Comparison of ENCODE assay signal across 2 cellular contexts in the genomic region with DNA sequence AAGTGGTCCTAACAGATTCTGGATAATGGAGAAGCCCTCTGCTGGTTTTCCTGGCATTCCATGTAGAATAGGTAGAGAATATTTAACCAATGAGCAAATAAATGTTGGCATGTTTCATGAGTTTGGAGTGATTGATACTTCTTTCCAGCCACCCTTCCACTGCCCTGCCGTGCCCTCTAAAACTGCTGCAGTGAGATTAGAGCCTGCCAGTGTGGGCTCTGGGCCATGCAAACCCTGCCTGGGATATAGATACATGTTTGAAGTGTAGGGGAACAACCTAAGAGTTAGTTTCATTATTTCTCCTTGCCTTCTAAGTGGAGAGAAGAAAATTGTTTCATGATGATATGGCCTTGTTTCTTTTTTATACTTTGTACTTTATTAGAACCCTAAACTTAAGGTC.
TF ChIP-seq lines count a peak whose summit lies in the region.

No MANE protein-coding gene starts in this region.

TF ChIP-seq in GM12878, 131 proteins besides CTCF, POLR2A, EP300 and RAD21:
- no peak for TF ChIP-seq FOS (IDR thresholded peaks at IDR 0.05; ENCODE audit: borderline replicate concordance, extremely low read depth, insufficient read length)
- TF ChIP-seq, protein P1, sequence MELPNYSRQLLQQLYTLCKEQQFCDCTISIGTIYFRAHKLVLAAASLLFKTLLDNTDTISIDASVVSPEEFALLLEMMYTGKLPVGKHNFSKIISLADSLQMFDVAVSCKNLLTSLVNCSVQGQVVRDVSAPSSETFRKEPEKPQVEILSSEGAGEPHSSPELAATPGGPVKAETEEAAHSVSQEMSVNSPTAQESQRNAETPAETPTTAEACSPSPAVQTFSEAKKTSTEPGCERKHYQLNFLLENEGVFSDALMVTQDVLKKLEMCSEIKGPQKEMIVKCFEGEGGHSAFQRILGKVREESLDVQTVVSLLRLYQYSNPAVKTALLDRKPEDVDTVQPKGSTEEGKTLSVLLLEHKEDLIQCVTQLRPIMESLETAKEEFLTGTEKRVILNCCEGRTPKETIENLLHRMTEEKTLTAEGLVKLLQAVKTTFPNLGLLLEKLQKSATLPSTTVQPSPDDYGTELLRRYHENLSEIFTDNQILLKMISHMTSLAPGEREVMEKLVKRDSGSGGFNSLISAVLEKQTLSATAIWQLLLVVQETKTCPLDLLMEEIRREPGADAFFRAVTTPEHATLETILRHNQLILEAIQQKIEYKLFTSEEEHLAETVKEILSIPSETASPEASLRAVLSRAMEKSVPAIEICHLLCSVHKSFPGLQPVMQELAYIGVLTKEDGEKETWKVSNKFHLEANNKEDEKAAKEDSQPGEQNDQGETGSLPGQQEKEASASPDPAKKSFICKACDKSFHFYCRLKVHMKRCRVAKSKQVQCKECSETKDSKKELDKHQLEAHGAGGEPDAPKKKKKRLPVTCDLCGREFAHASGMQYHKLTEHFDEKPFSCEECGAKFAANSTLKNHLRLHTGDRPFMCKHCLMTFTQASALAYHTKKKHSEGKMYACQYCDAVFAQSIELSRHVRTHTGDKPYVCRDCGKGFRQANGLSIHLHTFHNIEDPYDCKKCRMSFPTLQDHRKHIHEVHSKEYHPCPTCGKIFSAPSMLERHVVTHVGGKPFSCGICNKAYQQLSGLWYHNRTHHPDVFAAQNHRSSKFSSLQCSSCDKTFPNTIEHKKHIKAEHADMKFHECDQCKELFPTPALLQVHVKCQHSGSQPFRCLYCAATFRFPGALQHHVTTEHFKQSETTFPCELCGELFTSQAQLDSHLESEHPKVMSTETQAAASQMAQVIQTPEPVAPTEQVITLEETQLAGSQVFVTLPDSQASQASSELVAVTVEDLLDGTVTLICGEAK (IDR thresholded peaks at IDR 0.05; ENCODE audit: borderline replicate concordance): no peak
- no peak for TF ChIP-seq SMAD1 (IDR thresholded peaks at IDR 0.05; ENCODE audit: low read depth, partially characterized antibody)
- TF ChIP-seq, protein P2, sequence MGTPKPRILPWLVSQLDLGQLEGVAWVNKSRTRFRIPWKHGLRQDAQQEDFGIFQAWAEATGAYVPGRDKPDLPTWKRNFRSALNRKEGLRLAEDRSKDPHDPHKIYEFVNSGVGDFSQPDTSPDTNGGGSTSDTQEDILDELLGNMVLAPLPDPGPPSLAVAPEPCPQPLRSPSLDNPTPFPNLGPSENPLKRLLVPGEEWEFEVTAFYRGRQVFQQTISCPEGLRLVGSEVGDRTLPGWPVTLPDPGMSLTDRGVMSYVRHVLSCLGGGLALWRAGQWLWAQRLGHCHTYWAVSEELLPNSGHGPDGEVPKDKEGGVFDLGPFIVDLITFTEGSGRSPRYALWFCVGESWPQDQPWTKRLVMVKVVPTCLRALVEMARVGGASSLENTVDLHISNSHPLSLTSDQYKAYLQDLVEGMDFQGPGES (IDR thresholded peaks at IDR 0.05): no peak
- TF ChIP-seq, protein P3, sequence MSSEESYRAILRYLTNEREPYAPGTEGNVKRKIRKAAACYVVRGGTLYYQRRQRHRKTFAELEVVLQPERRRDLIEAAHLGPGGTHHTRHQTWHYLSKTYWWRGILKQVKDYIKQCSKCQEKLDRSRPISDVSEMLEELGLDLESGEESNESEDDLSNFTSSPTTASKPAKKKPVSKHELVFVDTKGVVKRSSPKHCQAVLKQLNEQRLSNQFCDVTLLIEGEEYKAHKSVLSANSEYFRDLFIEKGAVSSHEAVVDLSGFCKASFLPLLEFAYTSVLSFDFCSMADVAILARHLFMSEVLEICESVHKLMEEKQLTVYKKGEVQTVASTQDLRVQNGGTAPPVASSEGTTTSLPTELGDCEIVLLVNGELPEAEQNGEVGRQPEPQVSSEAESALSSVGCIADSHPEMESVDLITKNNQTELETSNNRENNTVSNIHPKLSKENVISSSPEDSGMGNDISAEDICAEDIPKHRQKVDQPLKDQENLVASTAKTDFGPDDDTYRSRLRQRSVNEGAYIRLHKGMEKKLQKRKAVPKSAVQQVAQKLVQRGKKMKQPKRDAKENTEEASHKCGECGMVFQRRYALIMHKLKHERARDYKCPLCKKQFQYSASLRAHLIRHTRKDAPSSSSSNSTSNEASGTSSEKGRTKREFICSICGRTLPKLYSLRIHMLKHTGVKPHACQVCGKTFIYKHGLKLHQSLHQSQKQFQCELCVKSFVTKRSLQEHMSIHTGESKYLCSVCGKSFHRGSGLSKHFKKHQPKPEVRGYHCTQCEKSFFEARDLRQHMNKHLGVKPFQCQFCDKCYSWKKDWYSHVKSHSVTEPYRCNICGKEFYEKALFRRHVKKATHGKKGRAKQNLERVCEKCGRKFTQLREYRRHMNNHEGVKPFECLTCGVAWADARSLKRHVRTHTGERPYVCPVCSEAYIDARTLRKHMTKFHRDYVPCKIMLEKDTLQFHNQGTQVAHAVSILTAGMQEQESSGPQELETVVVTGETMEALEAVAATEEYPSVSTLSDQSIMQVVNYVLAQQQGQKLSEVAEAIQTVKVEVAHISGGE (CRISPR knock-in tag; IDR thresholded peaks at IDR 0.05): no peak
- no peak for TF ChIP-seq NR2F1 (conservative IDR thresholded peaks at IDR 0.05)
- no peak for TF ChIP-seq CBX5 (IDR thresholded peaks at IDR 0.05; ENCODE audit: low read depth)
- no peak for TF ChIP-seq MXI1 (IDR thresholded peaks at IDR 0.05; ENCODE audit: low read depth, low read length)
- TF ChIP-seq, protein P4, sequence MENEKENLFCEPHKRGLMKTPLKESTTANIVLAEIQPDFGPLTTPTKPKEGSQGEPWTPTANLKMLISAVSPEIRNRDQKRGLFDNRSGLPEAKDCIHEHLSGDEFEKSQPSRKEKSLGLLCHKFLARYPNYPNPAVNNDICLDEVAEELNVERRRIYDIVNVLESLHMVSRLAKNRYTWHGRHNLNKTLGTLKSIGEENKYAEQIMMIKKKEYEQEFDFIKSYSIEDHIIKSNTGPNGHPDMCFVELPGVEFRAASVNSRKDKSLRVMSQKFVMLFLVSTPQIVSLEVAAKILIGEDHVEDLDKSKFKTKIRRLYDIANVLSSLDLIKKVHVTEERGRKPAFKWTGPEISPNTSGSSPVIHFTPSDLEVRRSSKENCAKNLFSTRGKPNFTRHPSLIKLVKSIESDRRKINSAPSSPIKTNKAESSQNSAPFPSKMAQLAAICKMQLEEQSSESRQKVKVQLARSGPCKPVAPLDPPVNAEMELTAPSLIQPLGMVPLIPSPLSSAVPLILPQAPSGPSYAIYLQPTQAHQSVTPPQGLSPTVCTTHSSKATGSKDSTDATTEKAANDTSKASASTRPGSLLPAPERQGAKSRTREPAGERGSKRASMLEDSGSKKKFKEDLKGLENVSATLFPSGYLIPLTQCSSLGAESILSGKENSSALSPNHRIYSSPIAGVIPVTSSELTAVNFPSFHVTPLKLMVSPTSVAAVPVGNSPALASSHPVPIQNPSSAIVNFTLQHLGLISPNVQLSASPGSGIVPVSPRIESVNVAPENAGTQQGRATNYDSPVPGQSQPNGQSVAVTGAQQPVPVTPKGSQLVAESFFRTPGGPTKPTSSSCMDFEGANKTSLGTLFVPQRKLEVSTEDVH (IDR thresholded peaks at IDR 0.05; ENCODE audit: low read depth, partially characterized antibody): no peak
- no peak for TF ChIP-seq HDGF (IDR thresholded peaks at IDR 0.05)

TF ChIP-seq in liver, 16 proteins besides CTCF, POLR2A, EP300 and RAD21:
- TF ChIP-seq HNF4G (IDR thresholded peaks at IDR 0.05) (no peak), JUND (IDR thresholded peaks at IDR 0.05) (peak; percentile 18 to 49), NR2F2 (IDR thresholded peaks at IDR 0.05) (no peak), FOXA2 (IDR thresholded peaks at IDR 0.05) (peak; percentile 23), GABPA (IDR thresholded peaks at IDR 0.05 in 1 of 2, conservative IDR thresholded peaks at IDR 0.05 in 1 of 2) (peak in 1 of 2 donors; percentile 24), HNF4A (conservative IDR thresholded peaks at IDR 0.05) (peak; percentile 29 to 62), TAF1 (conservative IDR thresholded peaks at IDR 0.05) (no peak), FOXA1 (IDR thresholded peaks at IDR 0.05) (no peak), YY1 (IDR thresholded peaks at IDR 0.05) (peak; percentile 79), RXRA (IDR thresholded peaks at IDR 0.05) (peak; percentile 85 to 86), SP1 (IDR thresholded peaks at IDR 0.05) (peak; percentile 75), EGR1 (IDR thresholded peaks at IDR 0.05; ENCODE audit: low read depth in 2 of 2) (no peak)
- TF ChIP-seq, protein P5, sequence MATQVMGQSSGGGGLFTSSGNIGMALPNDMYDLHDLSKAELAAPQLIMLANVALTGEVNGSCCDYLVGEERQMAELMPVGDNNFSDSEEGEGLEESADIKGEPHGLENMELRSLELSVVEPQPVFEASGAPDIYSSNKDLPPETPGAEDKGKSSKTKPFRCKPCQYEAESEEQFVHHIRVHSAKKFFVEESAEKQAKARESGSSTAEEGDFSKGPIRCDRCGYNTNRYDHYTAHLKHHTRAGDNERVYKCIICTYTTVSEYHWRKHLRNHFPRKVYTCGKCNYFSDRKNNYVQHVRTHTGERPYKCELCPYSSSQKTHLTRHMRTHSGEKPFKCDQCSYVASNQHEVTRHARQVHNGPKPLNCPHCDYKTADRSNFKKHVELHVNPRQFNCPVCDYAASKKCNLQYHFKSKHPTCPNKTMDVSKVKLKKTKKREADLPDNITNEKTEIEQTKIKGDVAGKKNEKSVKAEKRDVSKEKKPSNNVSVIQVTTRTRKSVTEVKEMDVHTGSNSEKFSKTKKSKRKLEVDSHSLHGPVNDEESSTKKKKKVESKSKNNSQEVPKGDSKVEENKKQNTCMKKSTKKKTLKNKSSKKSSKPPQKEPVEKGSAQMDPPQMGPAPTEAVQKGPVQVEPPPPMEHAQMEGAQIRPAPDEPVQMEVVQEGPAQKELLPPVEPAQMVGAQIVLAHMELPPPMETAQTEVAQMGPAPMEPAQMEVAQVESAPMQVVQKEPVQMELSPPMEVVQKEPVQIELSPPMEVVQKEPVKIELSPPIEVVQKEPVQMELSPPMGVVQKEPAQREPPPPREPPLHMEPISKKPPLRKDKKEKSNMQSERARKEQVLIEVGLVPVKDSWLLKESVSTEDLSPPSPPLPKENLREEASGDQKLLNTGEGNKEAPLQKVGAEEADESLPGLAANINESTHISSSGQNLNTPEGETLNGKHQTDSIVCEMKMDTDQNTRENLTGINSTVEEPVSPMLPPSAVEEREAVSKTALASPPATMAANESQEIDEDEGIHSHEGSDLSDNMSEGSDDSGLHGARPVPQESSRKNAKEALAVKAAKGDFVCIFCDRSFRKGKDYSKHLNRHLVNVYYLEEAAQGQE (IDR thresholded peaks at IDR 0.05): peak; percentile 56
- TF ChIP-seq, protein P6, sequence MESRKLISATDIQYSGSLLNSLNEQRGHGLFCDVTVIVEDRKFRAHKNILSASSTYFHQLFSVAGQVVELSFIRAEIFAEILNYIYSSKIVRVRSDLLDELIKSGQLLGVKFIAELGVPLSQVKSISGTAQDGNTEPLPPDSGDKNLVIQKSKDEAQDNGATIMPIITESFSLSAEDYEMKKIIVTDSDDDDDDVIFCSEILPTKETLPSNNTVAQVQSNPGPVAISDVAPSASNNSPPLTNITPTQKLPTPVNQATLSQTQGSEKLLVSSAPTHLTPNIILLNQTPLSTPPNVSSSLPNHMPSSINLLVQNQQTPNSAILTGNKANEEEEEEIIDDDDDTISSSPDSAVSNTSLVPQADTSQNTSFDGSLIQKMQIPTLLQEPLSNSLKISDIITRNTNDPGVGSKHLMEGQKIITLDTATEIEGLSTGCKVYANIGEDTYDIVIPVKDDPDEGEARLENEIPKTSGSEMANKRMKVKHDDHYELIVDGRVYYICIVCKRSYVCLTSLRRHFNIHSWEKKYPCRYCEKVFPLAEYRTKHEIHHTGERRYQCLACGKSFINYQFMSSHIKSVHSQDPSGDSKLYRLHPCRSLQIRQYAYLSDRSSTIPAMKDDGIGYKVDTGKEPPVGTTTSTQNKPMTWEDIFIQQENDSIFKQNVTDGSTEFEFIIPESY (IDR thresholded peaks at IDR 0.05): peak; percentile 43
- TF ChIP-seq, protein P7, sequence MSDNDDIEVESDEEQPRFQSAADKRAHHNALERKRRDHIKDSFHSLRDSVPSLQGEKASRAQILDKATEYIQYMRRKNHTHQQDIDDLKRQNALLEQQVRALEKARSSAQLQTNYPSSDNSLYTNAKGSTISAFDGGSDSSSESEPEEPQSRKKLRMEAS (IDR thresholded peaks at IDR 0.05): peak; percentile 49
- TF ChIP-seq, protein P8, sequence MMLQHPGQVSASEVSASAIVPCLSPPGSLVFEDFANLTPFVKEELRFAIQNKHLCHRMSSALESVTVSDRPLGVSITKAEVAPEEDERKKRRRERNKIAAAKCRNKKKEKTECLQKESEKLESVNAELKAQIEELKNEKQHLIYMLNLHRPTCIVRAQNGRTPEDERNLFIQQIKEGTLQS (IDR thresholded peaks at IDR 0.05): no peak
